1 cellular context compared by ENCODE assay signal in genomic region chr20:61369731-61370520, GRCh38.
TF ChIP-seq lines count a peak whose summit lies in the region.

No MANE protein-coding gene starts in this region.

TF ChIP-seq in H1, 55 proteins besides CTCF, POLR2A, EP300 and RAD21 (continued from another document):
- no peak for TF ChIP-seq ATF3 (IDR thresholded peaks at IDR 0.05; ENCODE audit: insufficient read depth, low read depth, low read length)
- no peak for TF ChIP-seq EGR1 (IDR thresholded peaks at IDR 0.05; ENCODE audit: borderline replicate concordance, low read depth, low read length)
